Comparison of ENCODE assay signal across 33 cellular contexts in the genomic region with DNA sequence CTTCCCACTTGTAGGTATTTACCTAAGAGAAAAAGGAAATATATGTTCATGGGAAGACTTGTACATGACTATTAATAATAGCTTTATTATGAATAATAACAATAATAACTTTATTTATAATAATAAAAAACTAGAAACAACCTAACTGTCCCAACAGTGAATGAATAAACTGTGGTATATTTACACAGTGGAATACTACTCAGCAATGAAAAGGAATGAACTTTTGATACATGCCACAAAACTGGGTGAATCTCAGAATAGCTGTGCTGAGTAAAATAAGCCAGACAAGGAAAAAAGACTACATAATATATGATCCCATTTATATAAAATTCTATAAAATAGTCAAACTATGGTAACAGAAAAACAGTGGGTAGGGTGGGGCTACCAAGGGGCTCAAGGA.
"Had no signal": no experiment of that assay in that cellular context is flagged by ENCODE, and none has a peak within 500 bp of the region (broad histone marks: within the 10 kb centered on the region; RNA-seq: fewer than 3 reads in every experiment).

No MANE protein-coding gene starts in this region.

- H3K36me3 ChIP-seq: adrenal gland, brain microvascular endothelial cell, breast epithelium, cardiac muscle cell had no signal

- H3K27ac ChIP-seq: adrenal gland, ascending aorta, body of pancreas, brain microvascular endothelial cell, breast epithelium, cardiac muscle cell had no signal

- H3K27me3 ChIP-seq: adrenal gland, ascending aorta, body of pancreas, brain microvascular endothelial cell, breast epithelium, cardiac muscle cell had no signal

- DNase-seq: activated effector memory CD4-positive, alpha-beta T cell treated with anti-CD3 and anti-CD28 coated beads, Interleukin-2, amount 50 U/mL, for 16 hours; activated effector memory CD4-positive, alpha-beta T cell treated with Interleukin-2 at 50 U/mL for 16 hours; activated gamma-delta T cell; activated gamma-delta T cell treated with Interleukin-2 at 50 U/mL for 16 hours; activated naive CD4-positive, alpha-beta T cell; activated naive CD4-positive, alpha-beta T cell treated with anti-CD3 and anti-CD28 coated beads for 36 hours; activated naive CD4-positive, alpha-beta T cell treated with anti-CD3 and anti-CD28 coated beads, Interleukin-2, amount 10 ng/mL, durations not matched to agents 7 days and 5 days; activated naive CD4-positive, alpha-beta T cell treated with anti-CD3 and anti-CD28 coated beads, Interleukin-2, amount 50 U/mL, for 16 hours; activated naive CD4-positive, alpha-beta T cell treated with Interleukin-2 at 50 U/mL for 16 hours; activated naive CD8-positive, alpha-beta T cell treated with anti-CD3 and anti-CD28 coated beads for 36 hours; activated naive CD8-positive, alpha-beta T cell treated with anti-CD3 and anti-CD28 coated beads, Interleukin-2, amount 10 ng/mL, durations not matched to agents 7 days and 5 days; activated naive CD8-positive, alpha-beta T cell treated with anti-CD3 and anti-CD28 coated beads, Interleukin-2, amount 50 U/mL, for 24 hours; activated T-cell treated with anti-CD3 and anti-CD28 coated beads, Interleukin-2, amount 50 U/mL, for 4 hours; activated T-cell treated with anti-CD3 and anti-CD28 coated beads, Interleukin-2, amount 50 U/mL, for 48 hours; activated T-cell treated with anti-CD3 and anti-CD28 coated beads, Interleukin-2, amount 50 U/mL, for 72 hours; adrenal gland; amniotic stem cell; amygdala; anterior cingulate cortex; aorta; body of pancreas; brain microvascular endothelial cell; caudate nucleus; central memory CD4-positive, alpha-beta T cell; cerebellar nuclear complex had no signal

- ATAC-seq: activated naive CD4-positive, alpha-beta T cell treated with anti-CD3 and anti-CD28 coated beads, Interleukin-2, amount 50 U/mL, for 72 hours; activated naive CD8-positive, alpha-beta T cell treated with anti-CD3 and anti-CD28 coated beads, Interleukin-2, amount 50 U/mL, for 24 hours; activated T-cell treated with anti-CD3 and anti-CD28 coated beads, Interleukin-2, amount 50 U/mL, for 4 hours; activated T-cell treated with anti-CD3 and anti-CD28 coated beads, Interleukin-2, amount 50 U/mL, for 72 hours; activated T-helper 17 cell treated with anti-CD3 and anti-CD28 coated beads, Interleukin-2, amount 50 U/mL, for 72 hours; body of pancreas had no signal

- H3K4me1 ChIP-seq: adrenal gland, ascending aorta, body of pancreas, breast epithelium had no signal

- FAIRE-seq: astrocyte, bronchial epithelial cell, colon had no signal

- H3K9me3 ChIP-seq: adrenal gland, ascending aorta, breast epithelium had no signal

- H3K4me3 ChIP-seq: adrenal gland, ascending aorta, body of pancreas, breast epithelium, cardiac muscle cell had no signal
